ENCODE assay signal across 27 cellular contexts in the genomic region with DNA sequence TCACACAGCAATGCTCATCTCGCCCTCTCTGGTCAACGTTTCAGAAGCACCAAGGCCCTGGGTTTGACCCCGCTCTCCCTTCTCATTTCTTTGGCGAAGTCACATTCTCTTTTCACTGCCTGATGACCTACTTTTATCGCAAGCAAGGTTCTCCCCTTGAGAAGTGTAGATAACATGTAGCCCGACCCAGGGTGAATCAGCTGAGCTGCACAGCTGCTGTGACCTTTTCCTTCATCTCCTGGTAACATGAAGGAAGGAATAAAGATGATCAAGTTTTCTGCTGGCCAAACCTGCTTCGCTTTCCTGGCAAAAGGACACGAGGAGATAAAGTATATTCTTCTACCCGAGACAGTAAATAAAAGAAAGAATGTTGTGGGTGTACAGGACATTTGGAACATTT.
A peak's percentile ranks its signal among the peaks of the same experiment; 100 is the strongest.
DNase-seq lines count a peak whose midpoint lies in the region; TF ChIP-seq lines count a peak whose summit lies in the region.
"Had no signal": no experiment of that assay in that cellular context is flagged by ENCODE, and none has a peak within 500 bp of the region (broad histone marks: within the 10 kb centered on the region; RNA-seq: fewer than 3 reads in every experiment).

No MANE protein-coding gene starts in this region.

- no peak overlapping the region for H2BK12ac ChIP-seq in mesenchymal stem cell (ENCODE audit: low read length in 2 of 2)
- H2BK12ac ChIP-seq in H9 (ENCODE audit: insufficient read length, low read depth, low read length): no peak overlapping the region

- H2AFZ ChIP-seq in mesenchymal stem cell (ENCODE audit: low read depth, low read length) (no peak overlapping the region), H9 (ENCODE audit: low read length) (no peak overlapping the region)

- no peak overlapping the region for H2BK5ac ChIP-seq in mesenchymal stem cell (ENCODE audit: low read depth, low read length, poor library complexity, severe bottlenecking)
- no peak overlapping the region for H2BK5ac ChIP-seq in H9 (ENCODE audit: insufficient read length, low read length)

- H3K36me3 ChIP-seq in esophagus muscularis mucosa (no peaks in the 10 kb centered on the region), mesenchymal stem cell (ENCODE audit: control insufficient read depth in 1 of 2, insufficient read depth in 2 of 2, low read depth in 1 of 2, low read length in 2 of 2) (no peaks in the 10 kb centered on the region), sigmoid colon (no peaks in the 10 kb centered on the region)
- H3K36me3 ChIP-seq: BLaER1, lower lobe of right lung, stomach, tibial artery had no signal

- H3K18ac ChIP-seq in mesenchymal stem cell (ENCODE audit: low read depth in 1 of 2, low read length in 2 of 2) (no peak overlapping the region), H9 (ENCODE audit: insufficient read length, low read depth, low read length) (no peak overlapping the region)

- no peak overlapping the region for H3K14ac ChIP-seq in mesenchymal stem cell (ENCODE audit: low read length in 2 of 2)
- H3K14ac ChIP-seq in H9 (ENCODE audit: insufficient read depth, low read length): no peak overlapping the region

- peaks cover 4 to 10% of the 10 kb centered on the region in 2 experiments for H3K9me3 Mint-ChIP-seq in H9
- H3K9me3 Mint-ChIP-seq: activated naive CD4-positive, alpha-beta T cell treated with anti-CD3 and anti-CD28 coated beads, Interleukin-2, amount 10 ng/mL, durations not matched to agents 7 days and 5 days had no signal

- H4K5ac ChIP-seq in H9 (ENCODE audit: insufficient read length, low read depth, low read length): no peak overlapping the region

- no peak overlapping the region for H2BK20ac ChIP-seq in H9 (ENCODE audit: low read depth, low read length, poor library complexity, severe bottlenecking)

- H3K4ac ChIP-seq in mesenchymal stem cell (ENCODE audit: low read depth in 1 of 2, low read length in 2 of 2): no peak overlapping the region
- no peak overlapping the region for H3K4ac ChIP-seq in H9 (ENCODE audit: low read depth, low read length)

- TF ChIP-seq CTCF in esophagus muscularis mucosa (IDR thresholded peaks at IDR 0.05) (no peak), sigmoid colon (IDR thresholded peaks at IDR 0.05) (no peak), H9 (conservative IDR thresholded peaks at IDR 0.05) (no peak)

- no peak overlapping the region for H3K4me3 ChIP-seq in esophagus muscularis mucosa
- peak overlapping the region in 1 of 2 experiments; percentile 27 for H3K4me3 ChIP-seq in mesenchymal stem cell (ENCODE audit: insufficient read depth in 1 of 2, low read depth in 1 of 2, low read length in 2 of 2)
- H3K4me3 ChIP-seq in sigmoid colon: no peak overlapping the region
- H3K4me3 ChIP-seq: BLaER1, dorsolateral prefrontal cortex, lower lobe of right lung, stomach, tibial artery had no signal

- DNase-seq in LHCN-M2 (ENCODE audit: low read depth) (peak; percentile 64), esophagus muscularis mucosa (ENCODE audit: extremely low spot score) (no peak), mesenchymal stem cell (peak; percentile 4), sigmoid colon (no peak), SKM-1 (lab: John Stamatoyannopoulos, UW; ENCODE audit: unreplicated experiment) (no peak), H9 (no peak), NCI-H2029 treated with DMSO at 0.1 percent for 48 hours (lab: John Stamatoyannopoulos, UW) (no peak), T-helper 1 cell (no peak)
- DNase-seq: activated CD4-positive, alpha-beta memory T cell treated with anti-CD3 and anti-CD28 coated beads, Interleukin-2, amount 10 ng/mL, durations not matched to agents 7 days and 5 days; activated CD4-positive, CD25-positive, alpha-beta regulatory T cell treated with anti-CD3 and anti-CD28 coated beads, Interleukin-2, amount 50 U/mL, for 72 hours; activated CD8-positive, alpha-beta memory T cell treated with anti-CD3 and anti-CD28 coated beads, Interleukin-2, amount 50 U/mL, for 48 hours; activated naive CD4-positive, alpha-beta T cell treated with anti-CD3 and anti-CD28 coated beads, Interleukin-2, amount 10 ng/mL, durations not matched to agents 7 days and 5 days; dorsolateral prefrontal cortex; HCEC 1CT; islet precursor cell; KG1; lower lobe of right lung; MM.1S; NCI-H1436; NCI-H345; NCI-H748 treated with DMSO at 0.1 percent for 48 hours; stimulated activated CD4-positive, alpha-beta T cell treated with anti-CD3 and anti-CD28 coated beads, Interleukin-2, amount 100 ng/mL, for 24 hours; stomach; T-helper 2 cell; tibial artery had no signal

- no peaks in the 10 kb centered on the region for H4K20me1 ChIP-seq in H9 (ENCODE audit: control insufficient read depth, insufficient read depth, insufficient read length)
- H4K20me1 ChIP-seq: BLaER1 had no signal

- intact Hi-C loops in esophagus muscularis mucosa (cut with DNase I): no loop called here
- intact Hi-C loops in sigmoid colon (cut with DNase I): no loop called here

- H2AK5ac ChIP-seq in mesenchymal stem cell (ENCODE audit: low read length, severe bottlenecking): no peak overlapping the region
- no peak overlapping the region for H2AK5ac ChIP-seq in H9 (ENCODE audit: insufficient read length, low read length)

- no peak overlapping the region for H3K4me3 Mint-ChIP-seq in H9
- H3K4me3 Mint-ChIP-seq: activated CD4-positive, alpha-beta memory T cell treated with anti-CD3 and anti-CD28 coated beads, Interleukin-2, amount 10 ng/mL, durations not matched to agents 7 days and 5 days; activated naive CD4-positive, alpha-beta T cell treated with anti-CD3 and anti-CD28 coated beads, Interleukin-2, amount 10 ng/mL, durations not matched to agents 7 days and 5 days; central memory CD8-positive, alpha-beta T cell had no signal

- H3K23ac ChIP-seq in mesenchymal stem cell (ENCODE audit: low read length in 2 of 2): no peak overlapping the region
- H3K23ac ChIP-seq in H9 (ENCODE audit: insufficient read length, low read depth, low read length): no peak overlapping the region

- H3K27me3 ChIP-seq in esophagus muscularis mucosa (no peaks in the 10 kb centered on the region), mesenchymal stem cell (ENCODE audit: control insufficient read depth in 1 of 2, insufficient read depth in 1 of 2, low read length in 2 of 2) (no peaks in the 10 kb centered on the region), sigmoid colon (no peaks in the 10 kb centered on the region), H9 (ENCODE audit: insufficient read depth, low read length) (no peaks in the 10 kb centered on the region)
- H3K27me3 ChIP-seq: BLaER1, stomach, tibial artery had no signal

- no peak overlapping the region for H3K56ac ChIP-seq in H9 (ENCODE audit: insufficient read length, low read depth, low read length)

- peaks cover 3 to 4% (median 4%) of the 10 kb centered on the region in 3 experiments; a peak in 6 of 7 replicates for H3K36me3 Mint-ChIP-seq in H9 (ENCODE audit: insufficient read depth in 1 of 3, low read depth in 3 of 3)
- H3K36me3 Mint-ChIP-seq: activated naive CD4-positive, alpha-beta T cell treated with anti-CD3 and anti-CD28 coated beads, Interleukin-2, amount 10 ng/mL, durations not matched to agents 7 days and 5 days had no signal

- no peak overlapping the region for H3T11ph ChIP-seq in H9 (ENCODE audit: low read length)

- H4K8ac ChIP-seq in mesenchymal stem cell (ENCODE audit: low read length) (no peak overlapping the region), H9 (replicated peaks; ENCODE audit: insufficient read length, low read depth, low read length) (no peak overlapping the region)

- H3K79me2 ChIP-seq in H9 (ENCODE audit: insufficient read depth, low read length): no peaks in the 10 kb centered on the region

- H3K27ac ChIP-seq in esophagus muscularis mucosa (replicated peaks in 1 of 4) (peak overlapping the region; percentile 41 to 57 (median 48)), mesenchymal stem cell (ENCODE audit: low read length, poor library complexity, severe bottlenecking) (no peak overlapping the region), sigmoid colon (peak overlapping the region; percentile 13 to 70 (median 40)), H9 (ENCODE audit: insufficient read length, low read depth, low read length) (no peak overlapping the region)
- H3K27ac ChIP-seq: BLaER1, dorsolateral prefrontal cortex, lower lobe of right lung, stomach, tibial artery had no signal

- no peak overlapping the region for H4K91ac ChIP-seq in mesenchymal stem cell (ENCODE audit: low read length)
- no peak overlapping the region for H4K91ac ChIP-seq in H9 (ENCODE audit: insufficient read length, low read depth, low read length)

- H3K4me1 ChIP-seq in esophagus muscularis mucosa (peaks cover 17 to 22% (median 20%) of the 10 kb centered on the region in 4 donors), mesenchymal stem cell (ENCODE audit: control insufficient read depth, insufficient read depth, low read depth, low read length) (no peaks in the 10 kb centered on the region), sigmoid colon (peaks cover 0 to 21% (median 13%) of the 10 kb centered on the region in 4 donors), H9 (ENCODE audit: insufficient read depth, low read length) (no peaks in the 10 kb centered on the region)
- H3K4me1 ChIP-seq: BLaER1 had no signal

- WGBS in esophagus muscularis mucosa: 58% methylated on average over 9 of the region's 9 CpGs
- 91% methylated on average over 9 of the region's 9 CpGs for WGBS in mesenchymal stem cell
- 86 to 87% methylated on average over 9 of the region's 9 CpGs for WGBS in sigmoid colon, 2 donors
- no CpG with 5 or more reads among the region's 9 CpGs for WGBS in H9 (ENCODE audit: extremely low coverage, insufficient read length, low lambda C conversion rate)

- no peaks in the 10 kb centered on the region for H3K9me3 ChIP-seq in esophagus muscularis mucosa
- H3K9me3 ChIP-seq in mesenchymal stem cell (ENCODE audit: control insufficient read depth, low read length): no peaks in the 10 kb centered on the region
- H3K9me3 ChIP-seq in sigmoid colon: no peaks in the 10 kb centered on the region
- H3K9me3 ChIP-seq in H9 (ENCODE audit: control insufficient read depth, low read depth, low read length): no peaks in the 10 kb centered on the region
- H3K9me3 ChIP-seq: BLaER1, lower lobe of right lung, tibial artery had no signal

- H2BK15ac ChIP-seq in mesenchymal stem cell (ENCODE audit: low read depth, poor library complexity, severe bottlenecking) (no peak overlapping the region), H9 (ENCODE audit: low read depth, low read length) (no peak overlapping the region)

- peaks cover 9 to 11% of the 10 kb centered on the region in 2 experiments for H3K4me1 Mint-ChIP-seq in H9
- H3K4me1 Mint-ChIP-seq: activated CD4-positive, alpha-beta memory T cell treated with anti-CD3 and anti-CD28 coated beads, Interleukin-2, amount 10 ng/mL, durations not matched to agents 7 days and 5 days; activated naive CD4-positive, alpha-beta T cell treated with anti-CD3 and anti-CD28 coated beads, Interleukin-2, amount 10 ng/mL, durations not matched to agents 7 days and 5 days; central memory CD8-positive, alpha-beta T cell had no signal

- no peak overlapping the region for H3K27ac Mint-ChIP-seq in H9
- H3K27ac Mint-ChIP-seq: activated CD4-positive, alpha-beta memory T cell treated with anti-CD3 and anti-CD28 coated beads, Interleukin-2, amount 10 ng/mL, durations not matched to agents 7 days and 5 days; activated naive CD4-positive, alpha-beta T cell treated with anti-CD3 and anti-CD28 coated beads, Interleukin-2, amount 10 ng/mL, durations not matched to agents 7 days and 5 days had no signal

- no peak overlapping the region for H2BK120ac ChIP-seq in mesenchymal stem cell (ENCODE audit: low read depth, low read length)
- no peak overlapping the region for H2BK120ac ChIP-seq in H9 (ENCODE audit: low read depth, low read length, poor library complexity, severe bottlenecking)

- H3K4me2 ChIP-seq in mesenchymal stem cell (ENCODE audit: low read length, poor library complexity, severe bottlenecking) (no peak overlapping the region), H9 (ENCODE audit: insufficient read depth, insufficient read length, low read length) (no peak overlapping the region)
- H3K4me2 ChIP-seq: BLaER1 had no signal

- H3K9ac ChIP-seq in mesenchymal stem cell (ENCODE audit: low read length): peak overlapping the region; percentile 21
- no peak overlapping the region for H3K9ac ChIP-seq in H9 (ENCODE audit: extremely low read depth, insufficient read length, low read length)
- H3K9ac ChIP-seq: BLaER1 had no signal

- H3K79me1 ChIP-seq in mesenchymal stem cell (replicated peaks; ENCODE audit: low read length, poor library complexity, severe bottlenecking): no peaks in the 10 kb centered on the region
- H3K79me1 ChIP-seq in H9 (ENCODE audit: insufficient read depth, low read depth, low read length, poor library complexity, severe bottlenecking): no peaks in the 10 kb centered on the region

- TF ChIP-seq EP300 in esophagus muscularis mucosa (IDR thresholded peaks at IDR 0.05) (no peak), sigmoid colon (IDR thresholded peaks at IDR 0.05) (no peak)

- H3K27me3 Mint-ChIP-seq in H9 (ENCODE audit: low read depth): no peaks in the 10 kb centered on the region
- H3K27me3 Mint-ChIP-seq: activated CD4-positive, alpha-beta memory T cell treated with anti-CD3 and anti-CD28 coated beads, Interleukin-2, amount 10 ng/mL, durations not matched to agents 7 days and 5 days; activated naive CD4-positive, alpha-beta T cell treated with anti-CD3 and anti-CD28 coated beads, Interleukin-2, amount 10 ng/mL, durations not matched to agents 7 days and 5 days; central memory CD8-positive, alpha-beta T cell had no signal

- TF ChIP-seq POLR2A in esophagus muscularis mucosa (IDR thresholded peaks at IDR 0.05; ENCODE audit: low read depth) (no peak), sigmoid colon (IDR thresholded peaks at IDR 0.05) (no peak)

- H3K23me2 ChIP-seq in H9 (ENCODE audit: insufficient read length, low read depth, low read length, poor library complexity, severe bottlenecking): no peaks in the 10 kb centered on the region

Comparison
In these comparisons a context has a peak if more than half of its experiments do, and no peak if none do; other contexts are left out.
1. DNase-seq: peak in LHCN-M2 (single experiment) and mesenchymal stem cell (single experiment); none in esophagus muscularis mucosa (single experiment), sigmoid colon (single experiment), SKM-1 (single experiment), H9 (single experiment), NCI-H2029 treated with DMSO at 0.1 percent for 48 hours (single experiment) and T-helper 1 cell (0 of 5).
2. H3K27ac ChIP-seq: peak in esophagus muscularis mucosa (4 of 4) and sigmoid colon (4 of 4); none in mesenchymal stem cell (single experiment) and H9 (single experiment).